Comparison of ENCODE assay signal across 16 cellular contexts in the genomic region with DNA sequence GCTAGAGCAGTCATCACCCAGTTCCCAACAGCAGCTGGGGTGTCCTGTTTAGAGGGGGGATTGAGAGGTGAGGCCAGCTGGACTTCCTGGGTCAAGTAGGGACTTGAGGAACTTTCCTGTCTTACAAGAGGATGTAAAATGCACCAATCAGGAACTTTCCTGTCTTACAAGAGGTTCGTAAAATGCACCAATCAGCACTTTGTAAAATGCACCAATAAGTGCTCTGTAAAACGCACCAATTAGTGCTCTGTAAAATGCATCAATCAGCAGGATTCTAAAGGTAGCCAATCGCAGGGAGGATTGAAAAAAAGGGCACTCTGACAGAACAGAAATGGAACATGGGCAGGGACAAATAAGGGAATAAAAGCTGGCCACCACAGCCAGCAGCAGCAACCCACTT.
DNase-seq lines count a peak whose midpoint lies in the region; ATAC-seq and TF ChIP-seq lines count a peak whose summit lies in the region.
"Had no signal": no experiment of that assay in that cellular context is flagged by ENCODE, and none has a peak within 500 bp of the region (broad histone marks: within the 10 kb centered on the region; RNA-seq: fewer than 3 reads in every experiment).

No MANE protein-coding gene starts in this region.

- no peaks in the 10 kb centered on the region for H3K36me3 Mint-ChIP-seq in MCF 10A (ENCODE audit: insufficient read depth, unreplicated experiment)

- no peak overlapping the region for H3K27ac Mint-ChIP-seq in MCF 10A (ENCODE audit: low read depth, unreplicated experiment)
- H3K27ac Mint-ChIP-seq: CD14-positive monocyte, GM23338 had no signal

- intact Hi-C loops in breast epithelium (cut with DNase I; ENCODE audit: low total_unique reads) (no loop called here), MCF 10A (cut with micrococcal nuclease) (no loop called here), PC-9 (cut with micrococcal nuclease; ENCODE audit: unreplicated experiment) (no loop called here), esophagus squamous epithelium (cut with DNase I) (no loop called here)

- H3K27me3 Mint-ChIP-seq in MCF 10A (ENCODE audit: insufficient read depth, unreplicated experiment), result no peaks in the 10 kb centered on the region
- H3K27me3 Mint-ChIP-seq: CD4-positive, alpha-beta memory T cell had no signal

- H4K20me1 ChIP-seq in PC-9 (ENCODE audit: insufficient read depth), result no peaks in the 10 kb centered on the region
- H4K20me1 ChIP-seq: BLaER1 had no signal

- no peak for TF ChIP-seq POLR2A in breast epithelium (IDR thresholded peaks at IDR 0.05)
- no peak for TF ChIP-seq POLR2A in esophagus squamous epithelium (IDR thresholded peaks at IDR 0.05)

- no peaks in the 10 kb centered on the region for H3K4me1 ChIP-seq in breast epithelium
- peaks cover 14% of the 10 kb centered on the region for H3K4me1 ChIP-seq in PC-9 (replicated peaks; ENCODE audit: insufficient read depth)
- peaks cover 4 to 35% (median 8%) of the 10 kb centered on the region in 3 donors for H3K4me1 ChIP-seq in esophagus squamous epithelium
- H3K4me1 ChIP-seq: BLaER1 had no signal

- no peaks in the 10 kb centered on the region for H3K79me2 ChIP-seq in PC-9 (ENCODE audit: low read depth)

- no peaks in the 10 kb centered on the region for H3F3A ChIP-seq in PC-9 (ENCODE audit: insufficient read depth, low read depth)

- ATAC-seq in HG02571 (IDR thresholded peaks at IDR 0.05; ENCODE audit: unreplicated experiment), result no peak
- ATAC-seq: GM23338 had no signal

- DNase-seq in breast epithelium (ENCODE audit: low spot score in 2 of 2) (no peak), MCF 10A (ENCODE audit: unreplicated experiment) (no peak), PC-9 (no peak), esophagus squamous epithelium (lab: John Stamatoyannopoulos, UW) (no peak), DMS53 treated with DMSO at 0.1 percent for 48 hours (lab: John Stamatoyannopoulos, UW; ENCODE audit: unreplicated experiment) (no peak), NCI-H524 treated with DMSO at 0.1 percent for 48 hours (lab: John Stamatoyannopoulos, UW) (no peak)
- DNase-seq: CD4-positive, alpha-beta memory T cell; DMS153; DMS79 treated with DMSO at 0.1 percent for 48 hours; GF-D8; HCEC 1CT had no signal

- 85 to 88% methylated on average over 3 of the region's 3 CpGs for WGBS in esophagus squamous epithelium, 2 donors

- BruUV-seq in MCF 10A (replicated peaks; lab: Mats Ljungman, UMichigan) (no TSS peak), PC-9 (replicated peaks; lab: Mats Ljungman, UMichigan) (no TSS peak)

- no peaks in the 10 kb centered on the region for H3K9me2 ChIP-seq in PC-9 (ENCODE audit: insufficient read depth)

- H3K4me3 ChIP-seq in breast epithelium (no peak overlapping the region), PC-9 (no peak overlapping the region), esophagus squamous epithelium (no peak overlapping the region)
- H3K4me3 ChIP-seq: BLaER1, GM23338 had no signal

- H3K27me3 ChIP-seq in breast epithelium, result no peaks in the 10 kb centered on the region
- no peaks in the 10 kb centered on the region for H3K27me3 ChIP-seq in PC-9 (ENCODE audit: insufficient read depth, low read depth)
- H3K27me3 ChIP-seq in esophagus squamous epithelium, result no peaks in the 10 kb centered on the region
- H3K27me3 ChIP-seq: BLaER1 had no signal

- no peaks in the 10 kb centered on the region for H3K9me3 Mint-ChIP-seq in MCF 10A (ENCODE audit: unreplicated experiment)
- H3K9me3 Mint-ChIP-seq: CD4-positive, alpha-beta memory T cell had no signal

- TF ChIP-seq CTCF in breast epithelium (IDR thresholded peaks at IDR 0.05) (no peak), MCF 10A (IDR thresholded peaks at IDR 0.05; ENCODE audit: unreplicated experiment) (no peak), PC-9 (conservative IDR thresholded peaks at IDR 0.05) (no peak), esophagus squamous epithelium (IDR thresholded peaks at IDR 0.05) (no peak)

- peak overlapping the region; percentile 36 to 70 for H3K27ac ChIP-seq in breast epithelium
- H3K27ac ChIP-seq in PC-9, result no peak overlapping the region
- peak overlapping the region; percentile 49 to 81 (median 68) for H3K27ac ChIP-seq in esophagus squamous epithelium
- H3K27ac ChIP-seq: 22Rv1, BLaER1 had no signal

- no peak overlapping the region for H2AFZ ChIP-seq in PC-9
- H2AFZ ChIP-seq: GM23338 had no signal

- H3K9me3 ChIP-seq in breast epithelium, result no peaks in the 10 kb centered on the region
- no peaks in the 10 kb centered on the region for H3K9me3 ChIP-seq in PC-9 (ENCODE audit: insufficient read depth, low read depth)
- H3K9me3 ChIP-seq in esophagus squamous epithelium, result no peaks in the 10 kb centered on the region

- peak overlapping the region; percentile 28 for H3K4me2 ChIP-seq in PC-9
- H3K4me2 ChIP-seq: BLaER1, GM23338 had no signal

- H3K4me1 Mint-ChIP-seq in MCF 10A (ENCODE audit: insufficient read depth, unreplicated experiment), result no peaks in the 10 kb centered on the region
- H3K4me1 Mint-ChIP-seq: CD14-positive monocyte had no signal

- CTCF ChIA-PET in MCF 10A (lab: Yijun Ruan, JAX), result interaction anchor here (0.6 to 1.0 kb wide), 2 partner anchors 50 to 656 kb away, joined by 3 read pairs; no protein-coding TSS in a partner anchor
- CTCF ChIA-PET in PC-9 (lab: Charles Lee), result no interaction called here

- no peak overlapping the region for H3K4me3 Mint-ChIP-seq in MCF 10A (ENCODE audit: unreplicated experiment)
- H3K4me3 Mint-ChIP-seq: CD14-positive monocyte; CD4-positive, alpha-beta memory T cell; GM23338 had no signal

- POLR2A ChIA-PET in MCF 10A (lab: Yijun Ruan, JAX) (interaction anchor here (0.6 to 1.4 kb wide), 2 partner anchors 43 to 299 kb away, joined by 3 to 4 read pairs; no protein-coding TSS in a partner anchor), PC-9 (lab: Charles Lee; ENCODE audit: unreplicated experiment) (no interaction called here)

- H3K36me3 ChIP-seq in breast epithelium (no peaks in the 10 kb centered on the region), PC-9 (ENCODE audit: low read depth) (no peaks in the 10 kb centered on the region), esophagus squamous epithelium (no peaks in the 10 kb centered on the region)
- H3K36me3 ChIP-seq: BLaER1 had no signal
